26 cellular contexts compared by ENCODE assay signal in the genomic region with DNA sequence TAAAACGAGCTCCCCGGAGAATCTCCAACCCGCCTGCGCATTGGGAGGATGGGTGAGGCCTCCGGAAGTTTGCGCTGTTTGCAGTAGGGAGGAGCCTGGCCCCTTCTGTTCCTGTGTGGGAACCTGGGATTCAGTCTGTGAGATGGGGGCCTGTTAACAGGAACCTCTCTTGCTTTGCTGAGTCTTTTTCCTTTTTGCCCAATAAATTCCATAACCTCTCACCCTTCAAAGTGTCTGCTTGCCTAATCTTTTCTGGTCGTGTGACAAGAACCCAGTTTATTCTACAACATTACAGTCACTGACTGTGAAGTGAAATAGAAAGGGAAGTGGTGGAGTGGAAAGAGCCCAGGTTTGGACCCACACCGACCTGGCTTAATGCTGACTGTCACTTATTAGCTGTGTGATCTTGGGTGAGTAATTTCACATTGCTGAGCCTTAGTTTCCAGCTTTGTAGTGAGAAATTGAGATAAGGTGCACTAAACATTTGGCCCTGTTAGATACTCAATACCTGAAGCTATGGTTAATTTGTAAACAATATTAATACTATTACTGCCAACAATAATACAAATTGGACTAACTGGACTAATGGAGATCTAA.
"Had no signal": no experiment of that assay in that cellular context is flagged by ENCODE, and none has a peak within 500 bp of the region (broad histone marks: within the 10 kb centered on the region; RNA-seq: fewer than 3 reads in every experiment).

No MANE protein-coding gene starts in this region.

- H3K4me3 Mint-ChIP-seq: immature natural killer cell; naive thymus-derived CD4-positive, alpha-beta T cell; natural killer cell treated with Interleukin-12 subunit alpha and Interleukin-12 subunit beta and Interleukin-15 and Interleukin-18, amount 100 ng/mL, for 72 hours; neural crest cell; stimulated activated effector memory CD8-positive, alpha-beta T cell treated with anti-CD3 and anti-CD28 coated beads, Interleukin-12 subunit alpha, Interleukin-12 subunit beta, amount 100 ng/mL, for 72 hours; stimulated activated naive CD8-positive, alpha-beta T cell treated with anti-CD3 and anti-CD28 coated beads, Interleukin-15, Interleukin-2, amounts not matched to agents 100 ng/mL and 50 ng/mL, for 24 hours; type B pancreatic cell had no signal

- H3K4me1 Mint-ChIP-seq: immature natural killer cell; naive thymus-derived CD4-positive, alpha-beta T cell; neural crest cell; stimulated activated effector memory CD8-positive, alpha-beta T cell treated with anti-CD3 and anti-CD28 coated beads, Interleukin-12 subunit alpha, Interleukin-12 subunit beta, amount 100 ng/mL, for 72 hours had no signal

- H3K4me1 ChIP-seq: pancreas, prostate gland, sigmoid colon, spleen, tibial nerve had no signal

- ATAC-seq: left colon; naive thymus-derived CD4-positive, alpha-beta T cell; natural killer cell treated with Interleukin-12 subunit alpha and Interleukin-12 subunit beta and Interleukin-15 and Interleukin-18, amount 100 ng/mL, for 72 hours; pancreas; right cardiac atrium; stimulated activated effector memory CD8-positive, alpha-beta T cell treated with anti-CD3 and anti-CD28 coated beads, Interleukin-12 subunit alpha, Interleukin-12 subunit beta, amount 100 ng/mL, for 72 hours had no signal

- H3K27me3 ChIP-seq: pancreas, sigmoid colon, spleen, tibial nerve, uterus had no signal

- H3K27ac Mint-ChIP-seq: immature natural killer cell; naive thymus-derived CD4-positive, alpha-beta T cell; natural killer cell treated with Interleukin-12 subunit alpha and Interleukin-12 subunit beta and Interleukin-15 and Interleukin-18, amount 100 ng/mL, for 72 hours; stimulated activated effector memory CD8-positive, alpha-beta T cell treated with anti-CD3 and anti-CD28 coated beads, Interleukin-12 subunit alpha, Interleukin-12 subunit beta, amount 100 ng/mL, for 72 hours; stimulated activated naive CD8-positive, alpha-beta T cell treated with anti-CD3 and anti-CD28 coated beads, Interleukin-15, Interleukin-2, amounts not matched to agents 100 ng/mL and 50 ng/mL, for 24 hours; type B pancreatic cell had no signal

- H3K9me3 Mint-ChIP-seq: immature natural killer cell; naive thymus-derived CD4-positive, alpha-beta T cell; natural killer cell treated with Interleukin-12 subunit alpha and Interleukin-12 subunit beta and Interleukin-15 and Interleukin-18, amount 100 ng/mL, for 72 hours; neural crest cell; stimulated activated effector memory CD8-positive, alpha-beta T cell treated with anti-CD3 and anti-CD28 coated beads, Interleukin-12 subunit alpha, Interleukin-12 subunit beta, amount 100 ng/mL, for 72 hours; stimulated activated naive CD8-positive, alpha-beta T cell treated with anti-CD3 and anti-CD28 coated beads, Interleukin-15, Interleukin-2, amounts not matched to agents 100 ng/mL and 50 ng/mL, for 24 hours had no signal

- FAIRE-seq: islet of Langerhans, kidney, pancreas, small intestine had no signal

- H3K4me3 ChIP-seq: left ventricle myocardium inferior, lung, pancreas, prostate gland, sigmoid colon, spleen, tibial nerve, uterus had no signal

- H3K27ac ChIP-seq: left ventricle myocardium inferior, pancreas, prostate gland, sigmoid colon, spleen, tibial nerve, uterus had no signal

- DNase-seq: hypothalamus; immature natural killer cell; kidney; left colon; left ventricle myocardium inferior; naive thymus-derived CD4-positive, alpha-beta T cell; nucleus accumbens; pancreas; posterior cingulate gyrus; retina; right cardiac atrium; sigmoid colon; small intestine; spleen; stimulated activated CD4-positive, alpha-beta T cell treated with anti-CD3 and anti-CD28 coated beads, Interleukin-4, amount 100 ng/mL, for 24 hours; stimulated activated naive CD4-positive, alpha-beta T cell; uterus had no signal

- H3K27me3 Mint-ChIP-seq: natural killer cell treated with Interleukin-12 subunit alpha and Interleukin-12 subunit beta and Interleukin-15 and Interleukin-18, amount 100 ng/mL, for 72 hours; stimulated activated naive CD8-positive, alpha-beta T cell treated with anti-CD3 and anti-CD28 coated beads, Interleukin-15, Interleukin-2, amounts not matched to agents 100 ng/mL and 50 ng/mL, for 24 hours; type B pancreatic cell had no signal

- H3K36me3 ChIP-seq: left ventricle myocardium inferior, pancreas, prostate gland, sigmoid colon, spleen, tibial nerve, uterus had no signal

- H3K9me3 ChIP-seq: left ventricle myocardium inferior, pancreas, prostate gland, sigmoid colon, spleen, tibial nerve, uterus had no signal

- H3K36me3 Mint-ChIP-seq: immature natural killer cell; naive thymus-derived CD4-positive, alpha-beta T cell; natural killer cell treated with Interleukin-12 subunit alpha and Interleukin-12 subunit beta and Interleukin-15 and Interleukin-18, amount 100 ng/mL, for 72 hours; stimulated activated effector memory CD8-positive, alpha-beta T cell treated with anti-CD3 and anti-CD28 coated beads, Interleukin-12 subunit alpha, Interleukin-12 subunit beta, amount 100 ng/mL, for 72 hours; type B pancreatic cell had no signal
